1 cellular context compared by ENCODE assay signal in genomic region chr18:64167408-64167807, GRCh38.
TF ChIP-seq lines count a peak whose summit lies in the region.

No MANE protein-coding gene starts in this region.

TF ChIP-seq in WTC11, 78 proteins besides CTCF, POLR2A, EP300 and RAD21 (continued from another document):
- TF ChIP-seq ZNF532 (CRISPR knock-in tag; IDR thresholded peaks at IDR 0.05; ENCODE audit: borderline replicate concordance) (no peak), USF2 (CRISPR knock-in tag; IDR thresholded peaks at IDR 0.05) (no peak), RORB (CRISPR knock-in tag; IDR thresholded peaks at IDR 0.05) (no peak), NFATC4 (CRISPR knock-in tag; IDR thresholded peaks at IDR 0.05) (no peak), AFF4 (CRISPR knock-in tag; IDR thresholded peaks at IDR 0.05; ENCODE audit: borderline replicate concordance) (no peak), ESRRA (CRISPR knock-in tag; IDR thresholded peaks at IDR 0.05; ENCODE audit: borderline replicate concordance) (no peak), E2F4 (CRISPR knock-in tag; IDR thresholded peaks at IDR 0.05; ENCODE audit: borderline replicate concordance, low read depth) (no peak)
